Comparison of ENCODE assay signal across 2 cellular contexts in the genomic region with DNA sequence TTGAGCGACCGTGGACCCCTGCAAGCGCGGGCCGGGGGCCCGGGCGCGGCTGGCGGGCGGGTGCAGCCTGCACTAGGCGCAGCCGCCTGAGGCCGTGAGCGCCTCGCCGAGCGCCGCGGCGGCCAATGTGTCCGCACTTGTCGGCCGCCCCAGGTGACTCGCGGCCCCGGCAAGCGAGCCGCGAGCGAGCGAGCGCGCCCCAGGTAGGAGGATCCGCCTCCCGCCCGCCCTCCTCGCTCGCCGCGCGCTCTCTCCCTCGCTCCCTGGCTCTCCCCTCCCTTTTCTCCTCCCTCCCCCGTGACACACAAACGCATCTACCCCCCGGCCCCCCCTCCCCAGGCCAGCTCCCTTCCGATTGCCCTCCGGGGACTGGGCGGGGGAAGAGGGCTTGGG.
TF ChIP-seq lines count a peak whose summit lies in the region.

TSS of gene WNT7B (minus strand) at position 160 of the 393 bp plus-strand sequence. CDS start 408 bp downstream, outside the sequence.

TF ChIP-seq in HEK293, 187 proteins besides CTCF, POLR2A, EP300 and RAD21 (continued from another document and continues in another):
- TF ChIP-seq, protein P1, sequence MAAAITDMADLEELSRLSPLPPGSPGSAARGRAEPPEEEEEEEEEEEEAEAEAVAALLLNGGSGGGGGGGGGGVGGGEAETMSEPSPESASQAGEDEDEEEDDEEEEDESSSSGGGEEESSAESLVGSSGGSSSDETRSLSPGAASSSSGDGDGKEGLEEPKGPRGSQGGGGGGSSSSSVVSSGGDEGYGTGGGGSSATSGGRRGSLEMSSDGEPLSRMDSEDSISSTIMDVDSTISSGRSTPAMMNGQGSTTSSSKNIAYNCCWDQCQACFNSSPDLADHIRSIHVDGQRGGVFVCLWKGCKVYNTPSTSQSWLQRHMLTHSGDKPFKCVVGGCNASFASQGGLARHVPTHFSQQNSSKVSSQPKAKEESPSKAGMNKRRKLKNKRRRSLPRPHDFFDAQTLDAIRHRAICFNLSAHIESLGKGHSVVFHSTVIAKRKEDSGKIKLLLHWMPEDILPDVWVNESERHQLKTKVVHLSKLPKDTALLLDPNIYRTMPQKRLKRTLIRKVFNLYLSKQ (tag by site-specific recombination; IDR thresholded peaks at IDR 0.05; ENCODE audit: borderline replicate concordance), result no peak
- peak; percentile 19; the same call in 1 of the 2 replicates for TF ChIP-seq WT1 (tag by site-specific recombination; IDR thresholded peaks at IDR 0.05)
- TF ChIP-seq ZNF311 (tag by site-specific recombination; IDR thresholded peaks at IDR 0.05; ENCODE audit: borderline replicate concordance), result no peak
- peak; percentile 88 for TF ChIP-seq KLF1 (tag by site-specific recombination; IDR thresholded peaks at IDR 0.05)
- TF ChIP-seq ZBTB6 (tag by site-specific recombination; IDR thresholded peaks at IDR 0.05), result no peak
- TF ChIP-seq EGR2 (tag by site-specific recombination; IDR thresholded peaks at IDR 0.05; ENCODE audit: low read depth), result peak; percentile 39; the same call in 1 of the 2 replicates
- TF ChIP-seq ZNF2 (tag by site-specific recombination; IDR thresholded peaks at IDR 0.05), result no peak
- no peak for TF ChIP-seq ZFP37 (tag by site-specific recombination; IDR thresholded peaks at IDR 0.05)
- TF ChIP-seq SP3 (tag by site-specific recombination; IDR thresholded peaks at IDR 0.05), result peak; percentile 68
- TF ChIP-seq, protein P2, sequence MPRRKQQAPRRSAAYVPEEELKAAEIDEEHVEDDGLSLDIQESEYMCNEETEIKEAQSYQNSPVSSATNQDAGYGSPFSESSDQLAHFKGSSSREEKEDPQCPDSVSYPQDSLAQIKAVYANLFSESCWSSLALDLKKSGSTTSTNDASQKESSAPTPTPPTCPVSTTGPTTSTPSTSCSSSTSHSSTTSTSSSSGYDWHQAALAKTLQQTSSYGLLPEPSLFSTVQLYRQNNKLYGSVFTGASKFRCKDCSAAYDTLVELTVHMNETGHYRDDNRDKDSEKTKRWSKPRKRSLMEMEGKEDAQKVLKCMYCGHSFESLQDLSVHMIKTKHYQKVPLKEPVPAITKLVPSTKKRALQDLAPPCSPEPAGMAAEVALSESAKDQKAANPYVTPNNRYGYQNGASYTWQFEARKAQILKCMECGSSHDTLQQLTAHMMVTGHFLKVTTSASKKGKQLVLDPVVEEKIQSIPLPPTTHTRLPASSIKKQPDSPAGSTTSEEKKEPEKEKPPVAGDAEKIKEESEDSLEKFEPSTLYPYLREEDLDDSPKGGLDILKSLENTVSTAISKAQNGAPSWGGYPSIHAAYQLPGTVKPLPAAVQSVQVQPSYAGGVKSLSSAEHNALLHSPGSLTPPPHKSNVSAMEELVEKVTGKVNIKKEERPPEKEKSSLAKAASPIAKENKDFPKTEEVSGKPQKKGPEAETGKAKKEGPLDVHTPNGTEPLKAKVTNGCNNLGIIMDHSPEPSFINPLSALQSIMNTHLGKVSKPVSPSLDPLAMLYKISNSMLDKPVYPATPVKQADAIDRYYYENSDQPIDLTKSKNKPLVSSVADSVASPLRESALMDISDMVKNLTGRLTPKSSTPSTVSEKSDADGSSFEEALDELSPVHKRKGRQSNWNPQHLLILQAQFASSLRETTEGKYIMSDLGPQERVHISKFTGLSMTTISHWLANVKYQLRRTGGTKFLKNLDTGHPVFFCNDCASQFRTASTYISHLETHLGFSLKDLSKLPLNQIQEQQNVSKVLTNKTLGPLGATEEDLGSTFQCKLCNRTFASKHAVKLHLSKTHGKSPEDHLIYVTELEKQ (tag by site-specific recombination; IDR thresholded peaks at IDR 0.05; ENCODE audit: borderline replicate concordance), result no peak
- TF ChIP-seq ZNF302 (tag by site-specific recombination; IDR thresholded peaks at IDR 0.05; ENCODE audit: low read depth), result no peak
- no peak for TF ChIP-seq ZNF324 (tag by site-specific recombination; IDR thresholded peaks at IDR 0.05)
- peak; percentile 41 for TF ChIP-seq GLIS1 (tag by site-specific recombination; IDR thresholded peaks at IDR 0.05)
- peak; percentile 88 for TF ChIP-seq KLF17 (tag by site-specific recombination; IDR thresholded peaks at IDR 0.05)
- TF ChIP-seq ZNF76 (tag by site-specific recombination; IDR thresholded peaks at IDR 0.05; ENCODE audit: borderline replicate concordance, low read depth), result no peak
- TF ChIP-seq ZBTB21 (tag by site-specific recombination; IDR thresholded peaks at IDR 0.05), result no peak
- TF ChIP-seq ZNF362 (tag by site-specific recombination; IDR thresholded peaks at IDR 0.05), result no peak
- TF ChIP-seq ZBTB7A (tag by site-specific recombination; IDR thresholded peaks at IDR 0.05; ENCODE audit: low read depth), result no peak
- TF ChIP-seq GLIS2 (tag by site-specific recombination; IDR thresholded peaks at IDR 0.05), result peak; percentile 46; the same call in 1 of the 2 replicates

TF ChIP-seq in WTC11, 78 proteins besides CTCF, POLR2A, EP300 and RAD21 (continued from another document):
- TF ChIP-seq KAT7 (CRISPR knock-in tag; IDR thresholded peaks at IDR 0.05; ENCODE audit: borderline replicate concordance), result 0 out of 2 replicates have a peak, but pooled peaks have one; percentile 25
